Comparison of ENCODE assay signal across 16 cellular contexts in the genomic region with DNA sequence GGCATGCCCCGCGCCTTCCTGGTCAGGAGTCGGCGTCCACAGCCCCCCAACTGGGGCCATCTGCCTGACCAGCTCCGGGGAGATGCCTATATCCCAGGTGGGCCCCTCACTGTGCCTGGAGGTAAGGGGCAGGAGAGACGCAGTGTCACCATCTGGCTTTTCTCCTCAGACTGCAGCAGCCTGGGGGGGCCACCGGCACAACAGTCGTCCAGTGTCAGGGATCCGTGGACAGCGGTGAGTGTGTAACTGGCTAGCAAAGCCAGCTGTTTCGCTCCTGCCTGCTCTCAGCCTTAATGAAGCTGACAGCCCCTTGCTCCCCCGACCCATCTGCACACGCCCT. TPM values are rescaled to one million over a fixed set of nuclear protein-coding genes. Genes with fewer than 3 reads are reported as not detected.
"Had no signal": no experiment of that assay in that cellular context is flagged by ENCODE, and none has a peak within 500 bp of the region (broad histone marks: within the 10 kb centered on the region; RNA-seq: fewer than 3 reads in every experiment).

No MANE protein-coding gene starts in this region.

- ATAC-seq: esophagus mucosa, left cardiac atrium, T-helper 17 cell had no signal

- H3K4me3 Mint-ChIP-seq: activated CD4-positive, alpha-beta memory T cell treated with anti-CD3 and anti-CD28 coated beads for 36 hours; activated naive CD8-positive, alpha-beta T cell treated with anti-CD3 and anti-CD28 coated beads for 36 hours; dendritic cell treated with granulocyte-macrophage colony-stimulating factor and Interleukin-4, amounts not matched to agents 40 ng/mL and 50 ng/mL, for 4 days; T-helper 17 cell had no signal

- H3K27me3 ChIP-seq: neutrophil, tibial nerve had no signal

- H3K27me3 Mint-ChIP-seq: dendritic cell treated with granulocyte-macrophage colony-stimulating factor and Interleukin-4, amounts not matched to agents 40 ng/mL and 50 ng/mL, for 4 days; naive B cell; T-helper 17 cell had no signal

- H3K9me3 Mint-ChIP-seq: activated CD4-positive, alpha-beta memory T cell treated with anti-CD3 and anti-CD28 coated beads for 36 hours; activated naive CD8-positive, alpha-beta T cell treated with anti-CD3 and anti-CD28 coated beads for 36 hours; dendritic cell treated with granulocyte-macrophage colony-stimulating factor and Interleukin-4, amounts not matched to agents 40 ng/mL and 50 ng/mL, for 4 days; naive B cell had no signal

- H3K9me3 ChIP-seq: neutrophil, tibial nerve had no signal

- DNase-seq: activated CD4-positive, alpha-beta memory T cell treated with anti-CD3 and anti-CD28 coated beads for 36 hours; activated CD4-positive, CD25-positive, alpha-beta regulatory T cell treated with anti-CD3 and anti-CD28 coated beads, Interleukin-2, amount 50 U/mL, for 72 hours; activated gamma-delta T cell treated with Interleukin-2 at 50 U/mL for 16 hours; activated naive CD8-positive, alpha-beta T cell treated with anti-CD3 and anti-CD28 coated beads for 36 hours; activated T-cell treated with anti-CD3 and anti-CD28 coated beads, Interleukin-2, amount 50 U/mL, for 48 hours; cerebellar nuclear complex; left cardiac atrium; naive B cell; retina; stimulated activated CD4-positive, alpha-beta T cell treated with anti-CD3 and anti-CD28 coated beads, Interleukin-4, amount 100 ng/mL, for 4 hours; T-helper 17 cell had no signal

- H3K27ac Mint-ChIP-seq: activated CD4-positive, alpha-beta memory T cell treated with anti-CD3 and anti-CD28 coated beads for 36 hours; activated naive CD8-positive, alpha-beta T cell treated with anti-CD3 and anti-CD28 coated beads for 36 hours; dendritic cell treated with granulocyte-macrophage colony-stimulating factor and Interleukin-4, amounts not matched to agents 40 ng/mL and 50 ng/mL, for 4 days; T-helper 17 cell had no signal

- H3K27ac ChIP-seq: neutrophil, tibial nerve had no signal

- H3K4me3 ChIP-seq: lung, tibial nerve had no signal

RNA-seq across cellular contexts. Expression of gene OVOL3, which starts 0.2 kb away (rescaled TPM):
- polyA plus RNA-seq: lung had no signal
